ENCODE assay signal across 1 cellular context in genomic region chr18:76266226-76266991, GRCh38.
TF ChIP-seq lines count a peak whose summit lies in the region.

No MANE protein-coding gene starts in this region.

TF ChIP-seq in SK-N-SH, 30 proteins besides CTCF, POLR2A, EP300 and RAD21 (continued from another document):
- no peak for TF ChIP-seq ELF1 (IDR thresholded peaks at IDR 0.05)
- TF ChIP-seq YY1 (IDR thresholded peaks at IDR 0.05; ENCODE audit: low read depth), result no peak
- TF ChIP-seq MXI1 (IDR thresholded peaks at IDR 0.05; ENCODE audit: low read depth, low read length), result no peak
